ENCODE assay signal across 1 cellular context in the genomic region with DNA sequence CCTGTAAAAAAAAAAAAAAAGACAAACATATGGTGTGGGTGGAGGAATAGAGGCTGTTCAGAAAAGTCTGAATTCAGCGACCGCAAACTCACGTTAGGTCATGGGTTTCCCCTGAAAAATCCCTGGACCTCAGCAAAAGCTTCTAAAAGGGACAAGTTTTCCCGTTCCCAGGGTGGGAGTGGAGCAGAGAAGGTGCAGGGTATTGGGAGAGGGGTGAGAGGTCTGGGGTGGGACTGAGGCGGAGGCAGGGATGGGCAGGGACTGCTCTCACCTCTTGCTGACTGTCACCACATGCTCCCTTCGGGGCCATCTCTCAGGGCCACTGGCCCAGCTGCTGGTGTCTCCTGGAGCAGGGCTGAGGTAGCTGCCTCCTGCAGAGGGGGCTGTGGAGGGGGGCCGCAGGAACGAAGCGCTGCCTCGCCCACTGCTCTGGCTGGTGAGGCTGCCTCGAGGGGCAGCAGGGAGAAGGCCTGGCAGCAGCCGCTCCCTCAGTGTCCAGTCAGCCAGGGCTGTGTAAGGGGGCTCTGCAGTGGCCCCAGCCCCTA.
A peak's percentile ranks its signal among the peaks of the same experiment; 100 is the strongest.
TF ChIP-seq lines count a peak whose summit lies in the region.

No MANE protein-coding gene starts in this region.

TF ChIP-seq in GM12878, 131 proteins besides CTCF, POLR2A, EP300 and RAD21 (continued from another document):
- TF ChIP-seq, protein P1, sequence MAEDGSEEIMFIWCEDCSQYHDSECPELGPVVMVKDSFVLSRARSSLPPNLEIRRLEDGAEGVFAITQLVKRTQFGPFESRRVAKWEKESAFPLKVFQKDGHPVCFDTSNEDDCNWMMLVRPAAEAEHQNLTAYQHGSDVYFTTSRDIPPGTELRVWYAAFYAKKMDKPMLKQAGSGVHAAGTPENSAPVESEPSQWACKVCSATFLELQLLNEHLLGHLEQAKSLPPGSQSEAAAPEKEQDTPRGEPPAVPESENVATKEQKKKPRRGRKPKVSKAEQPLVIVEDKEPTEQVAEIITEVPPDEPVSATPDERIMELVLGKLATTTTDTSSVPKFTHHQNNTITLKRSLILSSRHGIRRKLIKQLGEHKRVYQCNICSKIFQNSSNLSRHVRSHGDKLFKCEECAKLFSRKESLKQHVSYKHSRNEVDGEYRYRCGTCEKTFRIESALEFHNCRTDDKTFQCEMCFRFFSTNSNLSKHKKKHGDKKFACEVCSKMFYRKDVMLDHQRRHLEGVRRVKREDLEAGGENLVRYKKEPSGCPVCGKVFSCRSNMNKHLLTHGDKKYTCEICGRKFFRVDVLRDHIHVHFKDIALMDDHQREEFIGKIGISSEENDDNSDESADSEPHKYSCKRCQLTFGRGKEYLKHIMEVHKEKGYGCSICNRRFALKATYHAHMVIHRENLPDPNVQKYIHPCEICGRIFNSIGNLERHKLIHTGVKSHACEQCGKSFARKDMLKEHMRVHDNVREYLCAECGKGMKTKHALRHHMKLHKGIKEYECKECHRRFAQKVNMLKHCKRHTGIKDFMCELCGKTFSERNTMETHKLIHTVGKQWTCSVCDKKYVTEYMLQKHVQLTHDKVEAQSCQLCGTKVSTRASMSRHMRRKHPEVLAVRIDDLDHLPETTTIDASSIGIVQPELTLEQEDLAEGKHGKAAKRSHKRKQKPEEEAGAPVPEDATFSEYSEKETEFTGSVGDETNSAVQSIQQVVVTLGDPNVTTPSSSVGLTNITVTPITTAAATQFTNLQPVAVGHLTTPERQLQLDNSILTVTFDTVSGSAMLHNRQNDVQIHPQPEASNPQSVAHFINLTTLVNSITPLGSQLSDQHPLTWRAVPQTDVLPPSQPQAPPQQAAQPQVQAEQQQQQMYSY (CRISPR knock-in tag; IDR thresholded peaks at IDR 0.05) = no peak
- no peak for TF ChIP-seq SKIL (IDR thresholded peaks at IDR 0.05; ENCODE audit: low read depth, poor library complexity, severe bottlenecking)
- peak; percentile 63; the same call in 1 of the 2 replicates for TF ChIP-seq ZNF384 (IDR thresholded peaks at IDR 0.05; ENCODE audit: borderline replicate concordance, low read depth, low read length)
- no peak for TF ChIP-seq FOS (IDR thresholded peaks at IDR 0.05; ENCODE audit: borderline replicate concordance, extremely low read depth, insufficient read length)
- TF ChIP-seq IKZF1 (conservative IDR thresholded peaks at IDR 0.05) = peak; percentile 70
- no peak for TF ChIP-seq MYB (IDR thresholded peaks at IDR 0.05; ENCODE audit: borderline replicate concordance, low read depth, low read length)
- TF ChIP-seq STAT3 (IDR thresholded peaks at IDR 0.05; ENCODE audit: low read depth, low read length) = no peak
